ENCODE assay signal across 8 cellular contexts in genomic region chr1:32205401-32206370, GRCh38. TPM values are rescaled to one million over a fixed set of nuclear protein-coding genes. Genes with fewer than 3 reads are reported as not detected.
A peak's percentile ranks its signal among the peaks of the same experiment; 100 is the strongest.
DNase-seq lines count a peak whose midpoint lies in the region; TF ChIP-seq lines count a peak whose summit lies in the region.

IQCC (plus strand) TSS chr1:32205671; CDS start chr1:32205682, 11 bp downstream.

- H3K36me3 ChIP-seq in KMS-11 (ENCODE audit: insufficient read depth), result no peaks in the 10 kb centered on the region
- H3K36me3 ChIP-seq in PC-9 (ENCODE audit: low read depth), result 0 out of 2 replicates have a peak, but pooled peaks cover 10% of the 10 kb centered on the region
- H3K36me3 ChIP-seq in esophagus muscularis mucosa, result no peaks in the 10 kb centered on the region
- H3K36me3 ChIP-seq in muscle layer of colon (ENCODE audit: insufficient read depth, low read length), result no peaks in the 10 kb centered on the region

- TF ChIP-seq CTCF in AG09319 (IDR thresholded peaks at IDR 0.05; ENCODE audit: low read depth, low read length), result no peak
- no peak for TF ChIP-seq CTCF in KMS-11 (conservative IDR thresholded peaks at IDR 0.05; ENCODE audit: low read depth, low read length)
- no peak; the same call in 1 of the 2 replicates for TF ChIP-seq CTCF in PC-9 (conservative IDR thresholded peaks at IDR 0.05)
- TF ChIP-seq CTCF in esophagus muscularis mucosa (IDR thresholded peaks at IDR 0.05), result no peak

- no peak for TF ChIP-seq EP300 in esophagus muscularis mucosa (IDR thresholded peaks at IDR 0.05)

- intact Hi-C loops in PC-9 (cut with micrococcal nuclease; ENCODE audit: unreplicated experiment) (no loop called here), esophagus muscularis mucosa (cut with DNase I) (no loop called here)

- H3K9ac ChIP-seq in KMS-11 (peak within 1 kb of the TSS; percentile 67), muscle layer of colon (ENCODE audit: low read length) (peak within 1 kb of the TSS; percentile 78)

- DNase-seq in AG09319 (ENCODE audit: extremely low read depth, low read depth), result peak; percentile 45
- DNase-seq in GM19240 (ENCODE audit: insufficient read length, low spot score), result peak; percentile 64
- peak; percentile 82 to 91 for DNase-seq in PC-9
- peak; percentile 88 to 92 for DNase-seq in activated T-cell treated with anti-CD3 and anti-CD28 coated beads, Interleukin-2, amount 50 U/mL, for 48 hours
- DNase-seq in esophagus muscularis mucosa (ENCODE audit: extremely low spot score), result peak; percentile 96
- DNase-seq in stimulated activated CD8-positive, alpha-beta memory T cell treated with anti-CD3 and anti-CD28 coated beads, Interleukin-4, amount 100 ng/mL, for 48 hours, result peak; percentile 91

- 3% methylated on average over 26 of the region's 77 CpGs for WGBS in esophagus muscularis mucosa

- no peaks in the 10 kb centered on the region for H3K9me3 ChIP-seq in PC-9 (ENCODE audit: insufficient read depth, low read depth)
- H3K9me3 ChIP-seq in esophagus muscularis mucosa, result no peaks in the 10 kb centered on the region
- H3K9me3 ChIP-seq in muscle layer of colon (ENCODE audit: low read length), result no peaks in the 10 kb centered on the region

- peak within 1 kb of the TSS; percentile 59 for H2AFZ ChIP-seq in KMS-11 (ENCODE audit: low read depth)
- peak within 1 kb of the TSS; percentile 85 for H2AFZ ChIP-seq in PC-9

- peak within 1 kb of the TSS; percentile 93 for H3K4me2 ChIP-seq in KMS-11
- H3K4me2 ChIP-seq in PC-9, result peak within 1 kb of the TSS; percentile 97

- no peaks in the 10 kb centered on the region for H3K9me2 ChIP-seq in PC-9 (ENCODE audit: insufficient read depth)

- H3F3A ChIP-seq in PC-9 (ENCODE audit: insufficient read depth, low read depth), result peaks cover 43% of the 10 kb centered on the region

- CTCF ChIA-PET in PC-9 (lab: Charles Lee), result interaction anchor here (0.5 to 1.0 kb wide), 2 partner anchors 128 to 294 kb away, joined by 3 to 14 read pairs; no protein-coding TSS in a partner anchor

- no peak for TF ChIP-seq POLR2A in esophagus muscularis mucosa (IDR thresholded peaks at IDR 0.05; ENCODE audit: low read depth)

- POLR2A ChIA-PET in PC-9 (lab: Charles Lee; ENCODE audit: unreplicated experiment), result interaction anchor here (0.6 to 1.2 kb wide), 3 partner anchors 86 to 189 kb away, joined by 3 to 9 read pairs (median 3); partner anchors contain the start of gene BSDC1

- TSS peak; percentile 76 for BruUV-seq in PC-9 (replicated peaks; lab: Mats Ljungman, UMichigan)

- H3K27ac ChIP-seq in KMS-11 (peak within 1 kb of the TSS; percentile 18; the same call in 1 of the 2 replicates), PC-9 (no peak within 1 kb of the TSS), esophagus muscularis mucosa (replicated peaks in 1 of 4) (peak within 1 kb of the TSS; percentile 42 to 72 (median 57)), muscle layer of colon (ENCODE audit: low read depth, low read length) (peak within 1 kb of the TSS; percentile 78)

- H3K4me1 ChIP-seq in KMS-11 (ENCODE audit: low read depth, poor library complexity, severe bottlenecking) (peaks cover 42% of the 10 kb centered on the region), PC-9 (replicated peaks; ENCODE audit: insufficient read depth) (peaks cover 24% of the 10 kb centered on the region), esophagus muscularis mucosa (peaks cover 26 to 42% (median 38%) of the 10 kb centered on the region in 4 donors), muscle layer of colon (ENCODE audit: insufficient read depth, low read length) (peaks cover 26% of the 10 kb centered on the region)

- H3K4me3 ChIP-seq in KMS-11 (IDR thresholded peaks at IDR 0.05; ENCODE audit: insufficient read depth, low read depth, low read length) (peak within 1 kb of the TSS; percentile 88), PC-9 (peak within 1 kb of the TSS; percentile 78), esophagus muscularis mucosa (peak within 1 kb of the TSS; percentile 60 to 69 (median 66)), muscle layer of colon (ENCODE audit: low read depth in 1 of 2, low read length in 2 of 2) (peak within 1 kb of the TSS; percentile 72 to 79)

- H4K20me1 ChIP-seq in KMS-11 (ENCODE audit: insufficient read depth) (no peaks in the 10 kb centered on the region), PC-9 (ENCODE audit: insufficient read depth) (no peaks in the 10 kb centered on the region)

- H3K79me2 ChIP-seq in KMS-11 (ENCODE audit: insufficient read depth, low read depth), result no peaks in the 10 kb centered on the region
- 0 out of 2 replicates have a peak, but pooled peaks cover 15% of the 10 kb centered on the region for H3K79me2 ChIP-seq in PC-9 (ENCODE audit: low read depth)

- no peaks in the 10 kb centered on the region for H3K27me3 ChIP-seq in KMS-11 (ENCODE audit: insufficient read depth, low read depth)
- H3K27me3 ChIP-seq in PC-9 (ENCODE audit: insufficient read depth, low read depth), result no peaks in the 10 kb centered on the region
- H3K27me3 ChIP-seq in esophagus muscularis mucosa, result no peaks in the 10 kb centered on the region
- no peaks in the 10 kb centered on the region for H3K27me3 ChIP-seq in muscle layer of colon (ENCODE audit: control insufficient read depth in 1 of 2, insufficient read depth in 2 of 2, low read length in 2 of 2)

RNA-seq across cellular contexts. Expression of gene IQCC, which starts in this region (rescaled TPM):
- total RNA-seq in PC-9 (2021) (4.9 and 5.0 TPM in 2 replicates), esophagus muscularis mucosa (1 to 10 TPM in 3 of 4 donors, under 1 TPM in 1; 0.66 to 2.1 (median 1.1) TPM)

Comparison
In these comparisons a context has a peak if more than half of its experiments do, and no peak if none do; other contexts are left out.
1. DNase-seq: peak in every context shown above with its lines; median percentile 96 in esophagus muscularis mucosa; 91 in stimulated activated CD8-positive, alpha-beta memory T cell treated with anti-CD3 and anti-CD28 coated beads, Interleukin-4, amount 100 ng/mL, for 48 hours; 90 in activated T-cell treated with anti-CD3 and anti-CD28 coated beads, Interleukin-2, amount 50 U/mL, for 48 hours; 86 in PC-9; 64 in GM19240; 45 in AG09319.